Comparison of ENCODE assay signal across 2 cellular contexts in the genomic region with DNA sequence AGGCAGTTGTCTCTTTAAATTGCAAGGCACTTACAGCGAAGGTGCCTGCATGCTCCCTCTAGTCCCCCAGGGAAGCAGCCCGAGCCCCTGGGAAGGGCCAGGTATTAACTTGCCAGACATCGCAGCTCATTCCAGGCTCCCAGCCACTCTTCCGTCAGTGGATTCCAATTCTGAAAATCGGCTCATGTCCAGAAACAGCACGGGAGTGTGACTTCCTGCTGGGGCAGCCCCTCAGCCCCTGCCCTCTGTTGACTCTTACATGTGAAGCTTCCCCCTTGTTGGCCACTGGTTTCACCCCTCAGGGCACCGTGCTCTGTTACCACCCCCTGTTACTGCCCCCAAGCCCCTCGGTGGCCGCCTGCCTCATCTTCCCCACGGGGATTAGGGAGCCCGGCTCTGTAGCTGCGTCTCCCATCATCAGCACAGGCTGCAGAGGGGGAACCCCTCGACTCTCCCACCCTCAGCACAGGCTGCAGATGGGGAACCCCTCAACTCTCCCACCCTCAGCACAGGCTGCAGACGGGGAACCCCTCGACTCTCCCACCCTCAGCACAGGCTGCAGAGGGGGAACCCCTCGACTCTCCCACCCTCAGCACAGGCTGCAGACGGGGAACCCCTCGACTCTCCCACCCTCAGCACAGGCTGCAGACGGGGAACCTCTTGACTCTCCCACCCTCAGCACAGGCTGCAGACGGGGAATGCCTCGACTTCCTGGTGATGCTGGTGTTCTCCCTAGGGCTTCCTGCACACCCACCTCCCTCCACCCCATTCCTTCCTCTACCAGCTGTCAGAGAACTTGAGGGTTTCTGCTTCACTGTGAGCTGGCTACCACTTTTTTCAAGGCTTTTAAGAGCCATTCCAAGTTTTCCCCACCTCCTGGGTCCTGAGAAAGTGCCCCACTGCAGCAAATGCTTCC.
TF ChIP-seq lines count a peak whose summit lies in the region.

No MANE protein-coding gene starts in this region.

TF ChIP-seq in SK-N-SH, 30 proteins besides CTCF, POLR2A, EP300 and RAD21 (continued from another document):
- no peak for TF ChIP-seq SIN3A (IDR thresholded peaks at IDR 0.05; ENCODE audit: borderline replicate concordance, low read depth, low read length)
- no peak for TF ChIP-seq NFIC (IDR thresholded peaks at IDR 0.05; ENCODE audit: borderline replicate concordance)
- TF ChIP-seq, protein P1, sequence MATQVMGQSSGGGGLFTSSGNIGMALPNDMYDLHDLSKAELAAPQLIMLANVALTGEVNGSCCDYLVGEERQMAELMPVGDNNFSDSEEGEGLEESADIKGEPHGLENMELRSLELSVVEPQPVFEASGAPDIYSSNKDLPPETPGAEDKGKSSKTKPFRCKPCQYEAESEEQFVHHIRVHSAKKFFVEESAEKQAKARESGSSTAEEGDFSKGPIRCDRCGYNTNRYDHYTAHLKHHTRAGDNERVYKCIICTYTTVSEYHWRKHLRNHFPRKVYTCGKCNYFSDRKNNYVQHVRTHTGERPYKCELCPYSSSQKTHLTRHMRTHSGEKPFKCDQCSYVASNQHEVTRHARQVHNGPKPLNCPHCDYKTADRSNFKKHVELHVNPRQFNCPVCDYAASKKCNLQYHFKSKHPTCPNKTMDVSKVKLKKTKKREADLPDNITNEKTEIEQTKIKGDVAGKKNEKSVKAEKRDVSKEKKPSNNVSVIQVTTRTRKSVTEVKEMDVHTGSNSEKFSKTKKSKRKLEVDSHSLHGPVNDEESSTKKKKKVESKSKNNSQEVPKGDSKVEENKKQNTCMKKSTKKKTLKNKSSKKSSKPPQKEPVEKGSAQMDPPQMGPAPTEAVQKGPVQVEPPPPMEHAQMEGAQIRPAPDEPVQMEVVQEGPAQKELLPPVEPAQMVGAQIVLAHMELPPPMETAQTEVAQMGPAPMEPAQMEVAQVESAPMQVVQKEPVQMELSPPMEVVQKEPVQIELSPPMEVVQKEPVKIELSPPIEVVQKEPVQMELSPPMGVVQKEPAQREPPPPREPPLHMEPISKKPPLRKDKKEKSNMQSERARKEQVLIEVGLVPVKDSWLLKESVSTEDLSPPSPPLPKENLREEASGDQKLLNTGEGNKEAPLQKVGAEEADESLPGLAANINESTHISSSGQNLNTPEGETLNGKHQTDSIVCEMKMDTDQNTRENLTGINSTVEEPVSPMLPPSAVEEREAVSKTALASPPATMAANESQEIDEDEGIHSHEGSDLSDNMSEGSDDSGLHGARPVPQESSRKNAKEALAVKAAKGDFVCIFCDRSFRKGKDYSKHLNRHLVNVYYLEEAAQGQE (IDR thresholded peaks at IDR 0.05; ENCODE audit: low read depth, low read length) = no peak
- TF ChIP-seq EZH2phosphoT487 (IDR thresholded peaks at IDR 0.05; ENCODE audit: borderline replicate concordance, low read depth) = no peak

TF ChIP-seq in SK-N-SH treated with all-trans-retinoic acid at 6 μM for 48 hours, 23 proteins besides CTCF, POLR2A, EP300 and RAD21:
- TF ChIP-seq, protein P2, sequence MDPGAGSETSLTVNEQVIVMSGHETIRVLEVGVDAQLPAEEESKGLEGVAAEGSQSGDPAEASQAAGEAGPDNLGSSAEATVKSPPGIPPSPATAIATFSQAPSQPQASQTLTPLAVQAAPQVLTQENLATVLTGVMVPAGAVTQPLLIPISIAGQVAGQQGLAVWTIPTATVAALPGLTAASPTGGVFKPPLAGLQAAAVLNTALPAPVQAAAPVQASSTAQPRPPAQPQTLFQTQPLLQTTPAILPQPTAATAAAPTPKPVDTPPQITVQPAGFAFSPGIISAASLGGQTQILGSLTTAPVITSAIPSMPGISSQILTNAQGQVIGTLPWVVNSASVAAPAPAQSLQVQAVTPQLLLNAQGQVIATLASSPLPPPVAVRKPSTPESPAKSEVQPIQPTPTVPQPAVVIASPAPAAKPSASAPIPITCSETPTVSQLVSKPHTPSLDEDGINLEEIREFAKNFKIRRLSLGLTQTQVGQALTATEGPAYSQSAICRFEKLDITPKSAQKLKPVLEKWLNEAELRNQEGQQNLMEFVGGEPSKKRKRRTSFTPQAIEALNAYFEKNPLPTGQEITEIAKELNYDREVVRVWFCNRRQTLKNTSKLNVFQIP (CRISPR knock-in tag; IDR thresholded peaks at IDR 0.05; ENCODE audit: borderline replicate concordance, low read depth) = no peak
- no peak for TF ChIP-seq GLIS3 (CRISPR knock-in tag; IDR thresholded peaks at IDR 0.05)
- TF ChIP-seq, protein P3, sequence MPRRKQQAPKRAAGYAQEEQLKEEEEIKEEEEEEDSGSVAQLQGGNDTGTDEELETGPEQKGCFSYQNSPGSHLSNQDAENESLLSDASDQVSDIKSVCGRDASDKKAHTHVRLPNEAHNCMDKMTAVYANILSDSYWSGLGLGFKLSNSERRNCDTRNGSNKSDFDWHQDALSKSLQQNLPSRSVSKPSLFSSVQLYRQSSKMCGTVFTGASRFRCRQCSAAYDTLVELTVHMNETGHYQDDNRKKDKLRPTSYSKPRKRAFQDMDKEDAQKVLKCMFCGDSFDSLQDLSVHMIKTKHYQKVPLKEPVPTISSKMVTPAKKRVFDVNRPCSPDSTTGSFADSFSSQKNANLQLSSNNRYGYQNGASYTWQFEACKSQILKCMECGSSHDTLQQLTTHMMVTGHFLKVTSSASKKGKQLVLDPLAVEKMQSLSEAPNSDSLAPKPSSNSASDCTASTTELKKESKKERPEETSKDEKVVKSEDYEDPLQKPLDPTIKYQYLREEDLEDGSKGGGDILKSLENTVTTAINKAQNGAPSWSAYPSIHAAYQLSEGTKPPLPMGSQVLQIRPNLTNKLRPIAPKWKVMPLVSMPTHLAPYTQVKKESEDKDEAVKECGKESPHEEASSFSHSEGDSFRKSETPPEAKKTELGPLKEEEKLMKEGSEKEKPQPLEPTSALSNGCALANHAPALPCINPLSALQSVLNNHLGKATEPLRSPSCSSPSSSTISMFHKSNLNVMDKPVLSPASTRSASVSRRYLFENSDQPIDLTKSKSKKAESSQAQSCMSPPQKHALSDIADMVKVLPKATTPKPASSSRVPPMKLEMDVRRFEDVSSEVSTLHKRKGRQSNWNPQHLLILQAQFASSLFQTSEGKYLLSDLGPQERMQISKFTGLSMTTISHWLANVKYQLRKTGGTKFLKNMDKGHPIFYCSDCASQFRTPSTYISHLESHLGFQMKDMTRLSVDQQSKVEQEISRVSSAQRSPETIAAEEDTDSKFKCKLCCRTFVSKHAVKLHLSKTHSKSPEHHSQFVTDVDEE (CRISPR knock-in tag; IDR thresholded peaks at IDR 0.05) = no peak
- no peak for TF ChIP-seq ZFP30 (CRISPR knock-in tag; IDR thresholded peaks at IDR 0.05)
- TF ChIP-seq ISL1 (CRISPR knock-in tag; IDR thresholded peaks at IDR 0.05) = no peak
- TF ChIP-seq ZNF70 (CRISPR knock-in tag; IDR thresholded peaks at IDR 0.05) = no peak
- no peak for TF ChIP-seq PPARA (CRISPR knock-in tag; IDR thresholded peaks at IDR 0.05; ENCODE audit: borderline replicate concordance)
- TF ChIP-seq, protein P4, sequence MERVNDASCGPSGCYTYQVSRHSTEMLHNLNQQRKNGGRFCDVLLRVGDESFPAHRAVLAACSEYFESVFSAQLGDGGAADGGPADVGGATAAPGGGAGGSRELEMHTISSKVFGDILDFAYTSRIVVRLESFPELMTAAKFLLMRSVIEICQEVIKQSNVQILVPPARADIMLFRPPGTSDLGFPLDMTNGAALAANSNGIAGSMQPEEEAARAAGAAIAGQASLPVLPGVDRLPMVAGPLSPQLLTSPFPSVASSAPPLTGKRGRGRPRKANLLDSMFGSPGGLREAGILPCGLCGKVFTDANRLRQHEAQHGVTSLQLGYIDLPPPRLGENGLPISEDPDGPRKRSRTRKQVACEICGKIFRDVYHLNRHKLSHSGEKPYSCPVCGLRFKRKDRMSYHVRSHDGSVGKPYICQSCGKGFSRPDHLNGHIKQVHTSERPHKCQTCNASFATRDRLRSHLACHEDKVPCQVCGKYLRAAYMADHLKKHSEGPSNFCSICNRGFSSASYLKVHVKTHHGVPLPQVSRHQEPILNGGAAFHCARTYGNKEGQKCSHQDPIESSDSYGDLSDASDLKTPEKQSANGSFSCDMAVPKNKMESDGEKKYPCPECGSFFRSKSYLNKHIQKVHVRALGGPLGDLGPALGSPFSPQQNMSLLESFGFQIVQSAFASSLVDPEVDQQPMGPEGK (CRISPR knock-in tag; IDR thresholded peaks at IDR 0.05; ENCODE audit: borderline replicate concordance) = no peak
- no peak for TF ChIP-seq RARB (CRISPR knock-in tag; IDR thresholded peaks at IDR 0.05)
- TF ChIP-seq ZNF565 (CRISPR knock-in tag; conservative IDR thresholded peaks at IDR 0.05; ENCODE audit: low read depth) = no peak
- TF ChIP-seq TCF4 (CRISPR knock-in tag; IDR thresholded peaks at IDR 0.05; ENCODE audit: borderline replicate concordance) = no peak
- TF ChIP-seq TOX (CRISPR knock-in tag; IDR thresholded peaks at IDR 0.05; ENCODE audit: borderline replicate concordance) = no peak
- TF ChIP-seq, protein P5, sequence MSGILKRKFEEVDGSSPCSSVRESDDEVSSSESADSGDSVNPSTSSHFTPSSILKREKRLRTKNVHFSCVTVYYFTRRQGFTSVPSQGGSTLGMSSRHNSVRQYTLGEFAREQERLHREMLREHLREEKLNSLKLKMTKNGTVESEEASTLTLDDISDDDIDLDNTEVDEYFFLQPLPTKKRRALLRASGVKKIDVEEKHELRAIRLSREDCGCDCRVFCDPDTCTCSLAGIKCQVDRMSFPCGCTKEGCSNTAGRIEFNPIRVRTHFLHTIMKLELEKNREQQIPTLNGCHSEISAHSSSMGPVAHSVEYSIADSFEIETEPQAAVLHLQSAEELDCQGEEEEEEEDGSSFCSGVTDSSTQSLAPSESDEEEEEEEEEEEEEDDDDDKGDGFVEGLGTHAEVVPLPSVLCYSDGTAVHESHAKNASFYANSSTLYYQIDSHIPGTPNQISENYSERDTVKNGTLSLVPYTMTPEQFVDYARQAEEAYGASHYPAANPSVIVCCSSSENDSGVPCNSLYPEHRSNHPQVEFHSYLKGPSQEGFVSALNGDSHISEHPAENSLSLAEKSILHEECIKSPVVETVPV (CRISPR knock-in tag; IDR thresholded peaks at IDR 0.05) = no peak
- TF ChIP-seq CSDC2 (CRISPR knock-in tag; IDR thresholded peaks at IDR 0.05) = no peak
